ENCODE assay signal across 23 cellular contexts in genomic region chr6:100105138-100105537, GRCh38.
DNase-seq lines count a peak whose midpoint lies in the region; ATAC-seq and TF ChIP-seq lines count a peak whose summit lies in the region.
"Had no signal": no experiment of that assay in that cellular context is flagged by ENCODE, and none has a peak within 500 bp of the region (broad histone marks: within the 10 kb centered on the region; RNA-seq: fewer than 3 reads in every experiment).

No MANE protein-coding gene starts in this region.

- no peak for TF ChIP-seq CTCF in PC-9 (conservative IDR thresholded peaks at IDR 0.05)

- no peaks in the 10 kb centered on the region for H3K4me1 ChIP-seq in PC-9 (replicated peaks; ENCODE audit: insufficient read depth)

- no peak overlapping the region for H3K27ac ChIP-seq in PC-9
- H3K27ac ChIP-seq: KMS-11, SJSA1, skin epidermis had no signal

- no peak overlapping the region for H2AFZ ChIP-seq in PC-9

- H3K9me2 ChIP-seq in PC-9 (ENCODE audit: insufficient read depth), result peaks cover 4% of the 10 kb centered on the region; the same call in 1 of the 2 replicates

- BruUV-seq in PC-9 (replicated peaks; lab: Mats Ljungman, UMichigan), result no TSS peak

- no peaks in the 10 kb centered on the region for H4K20me1 ChIP-seq in PC-9 (ENCODE audit: insufficient read depth)

- DNase-seq in kidney glomerular epithelial cell (lab: John Stamatoyannopoulos, UW) (no peak), PC-9 (no peak), RPMI8226 (no peak)
- no peak for DNase-seq in stimulated activated CD8-positive, alpha-beta memory T cell treated with anti-CD3 and anti-CD28 coated beads, Interleukin-4, amount 100 ng/mL, for 48 hours
- DNase-seq: ACHN; activated CD4-positive, CD25-positive, alpha-beta regulatory T cell treated with anti-CD3 and anti-CD28 coated beads, Interleukin-2, amount 50 U/mL, for 72 hours; activated effector memory CD4-positive, alpha-beta T cell treated with anti-CD3 and anti-CD28 coated beads, Interleukin-2, amount 50 U/mL, for 16 hours; anterior cingulate cortex; DMS53; effector CD8-positive, alpha-beta T cell; naive thymus-derived CD4-positive, alpha-beta T cell; NCI-H1092 treated with DMSO at 0.1 percent for 48 hours; NCI-H2107; NCI-H526; stimulated activated CD4-positive, alpha-beta T cell treated with anti-CD3 and anti-CD28 coated beads, Interleukin-4, amount 100 ng/mL, for 4 hours; T1000 had no signal

- H3K9me3 ChIP-seq in PC-9 (ENCODE audit: insufficient read depth, low read depth), result no peaks in the 10 kb centered on the region
- H3K9me3 ChIP-seq: SJSA1 had no signal

- POLR2A ChIA-PET in PC-9 (lab: Charles Lee; ENCODE audit: unreplicated experiment), result no interaction called here

- peak; percentile 62 for ATAC-seq in GM18861 (IDR thresholded peaks at IDR 0.05; ENCODE audit: unreplicated experiment)
- peak; percentile 61 for ATAC-seq in GM21390 (IDR thresholded peaks at IDR 0.05; ENCODE audit: unreplicated experiment)
- peak; percentile 45 for ATAC-seq in HG02943 (IDR thresholded peaks at IDR 0.05; ENCODE audit: low read depth, unreplicated experiment)
- peak; percentile 71 for ATAC-seq in HG03460 (IDR thresholded peaks at IDR 0.05; ENCODE audit: unreplicated experiment)
- ATAC-seq: naive thymus-derived CD4-positive, alpha-beta T cell had no signal

- intact Hi-C loops in PC-9 (cut with micrococcal nuclease; ENCODE audit: unreplicated experiment), result no loop called here

- CTCF ChIA-PET in PC-9 (lab: Charles Lee), result interaction anchor here (0.5 kb wide), 1 partner anchor 188 kb away, joined by 3 read pairs; no protein-coding TSS in a partner anchor

- no peaks in the 10 kb centered on the region for H3K27me3 ChIP-seq in PC-9 (ENCODE audit: insufficient read depth, low read depth)
- H3K27me3 ChIP-seq: SJSA1 had no signal

- H3F3A ChIP-seq in PC-9 (ENCODE audit: insufficient read depth, low read depth), result no peaks in the 10 kb centered on the region

- H3K36me3 ChIP-seq in PC-9 (ENCODE audit: low read depth), result no peaks in the 10 kb centered on the region
- H3K36me3 ChIP-seq: SJSA1 had no signal

- no peak overlapping the region for H3K4me2 ChIP-seq in PC-9
- H3K4me2 ChIP-seq: KMS-11 had no signal

- no peaks in the 10 kb centered on the region for H3K79me2 ChIP-seq in PC-9 (ENCODE audit: low read depth)

- H3K4me3 ChIP-seq in PC-9, result no peak overlapping the region
- H3K4me3 ChIP-seq: SJSA1, skin epidermis had no signal
